In genomic region chr17:35630530-35631148, GRCh38 we compare ENCODE assay signal across 14 cellular contexts. TPM values are rescaled to one million over a fixed set of nuclear protein-coding genes. Genes with fewer than 3 reads are reported as not detected.
DNase-seq lines count a peak whose midpoint lies in the region; TF ChIP-seq lines count a peak whose summit lies in the region.
"Had no signal": no experiment of that assay in that cellular context is flagged by ENCODE, and none has a peak within 500 bp of the region (broad histone marks: within the 10 kb centered on the region; RNA-seq: fewer than 3 reads in every experiment).

No MANE protein-coding gene starts in this region.

- intact Hi-C loops in mammary epithelial cell (cut with micrococcal nuclease): no loop called here

- H3K9me3 ChIP-seq in mammary epithelial cell (replicated peaks; ENCODE audit: insufficient read depth, low read length): no peaks in the 10 kb centered on the region
- H3K9me3 ChIP-seq in MG63: no peaks in the 10 kb centered on the region
- H3K9me3 ChIP-seq: gastrocnemius medialis, prostate gland, thoracic aorta had no signal

- no peak overlapping the region for H3K9ac ChIP-seq in mammary epithelial cell (ENCODE audit: insufficient read depth, low read length)

- CTCF ChIA-PET in mammary epithelial cell (lab: Charles Lee; ENCODE audit: low non-redundant PET): no interaction called here

- H2AFZ ChIP-seq in mammary epithelial cell (ENCODE audit: low read depth, low read length): no peak overlapping the region

- H3K36me3 ChIP-seq in mammary epithelial cell (ENCODE audit: insufficient read depth, low read length) (peaks cover 30% of the 10 kb centered on the region), MG63 (peaks cover 53% of the 10 kb centered on the region)
- H3K36me3 ChIP-seq: prostate gland had no signal

- in situ Hi-C loops in mammary epithelial cell (cut with MboI; ENCODE audit: low sequenced_read_pairs in 2 of 2): loop anchor here in 1 of 2 donors (25.0 kb wide), 1 partner anchor 207 kb away; no protein-coding TSS in a partner anchor

- peaks cover 9% of the 10 kb centered on the region for H3K79me2 ChIP-seq in mammary epithelial cell (ENCODE audit: insufficient read depth, low read length)

- no peak overlapping the region for H3K27ac ChIP-seq in mammary epithelial cell (ENCODE audit: insufficient read depth, low read depth, low read length)
- H3K27ac ChIP-seq: gastrocnemius medialis, prostate gland, thoracic aorta had no signal

- H3K4me1 ChIP-seq in mammary epithelial cell (ENCODE audit: insufficient read depth, low read length): peaks cover 8% of the 10 kb centered on the region
- H3K4me1 ChIP-seq: gastrocnemius medialis, prostate gland had no signal

- dilution Hi-C loops in mammary epithelial cell (cut with HindIII; ENCODE audit: low sequenced_read_pairs): no loop called here

- 19% methylated on average over 1 of the region's 1 CpG for WGBS in mammary epithelial cell (ENCODE audit: low coverage, missing lambda C conversion rate)

- no peak overlapping the region for H3K4me2 ChIP-seq in mammary epithelial cell (ENCODE audit: insufficient read depth, low read depth, low read length)

- TF ChIP-seq CTCF in AG10803 (conservative IDR thresholded peaks at IDR 0.05; ENCODE audit: low read length) (no peak), mammary epithelial cell (conservative IDR thresholded peaks at IDR 0.05 in 1 of 2, IDR thresholded peaks at IDR 0.05 in 1 of 2; ENCODE audit: extremely low read depth in 1 of 2, insufficient read depth in 1 of 2, low read depth in 1 of 2, low read length in 2 of 2) (no peak)

- BruUV-seq in mammary epithelial cell (replicated peaks; lab: Mats Ljungman, UMichigan): no TSS peak

- H4K20me1 ChIP-seq in mammary epithelial cell (ENCODE audit: insufficient read depth, low read length): no peaks in the 10 kb centered on the region

- peak; percentile 17 for DNase-seq in AG10803 (ENCODE audit: low read depth)
- peak; percentile 40 for DNase-seq in HS-5 (ENCODE audit: low read depth)
- DNase-seq in mammary epithelial cell: peak; percentile 70
- peak; percentile 45 for DNase-seq in kidney glomerular epithelial cell (lab: John Stamatoyannopoulos, UW)
- no peak for DNase-seq in MG63
- no peak for DNase-seq in COR-L47 (lab: John Stamatoyannopoulos, UW)
- no peak for DNase-seq in activated effector memory CD4-positive, alpha-beta T cell treated with Interleukin-2 at 50 U/mL for 16 hours
- DNase-seq in NCI-H146 treated with DMSO at 0.1 percent for 48 hours (lab: John Stamatoyannopoulos, UW; ENCODE audit: unreplicated experiment): no peak
- DNase-seq: gastrocnemius medialis, NCI-H526 treated with DMSO at 0.1 percent for 48 hours had no signal

- no peak overlapping the region for H3K4me3 ChIP-seq in AG10803 (ENCODE audit: low read length)
- no peak overlapping the region for H3K4me3 ChIP-seq in mammary epithelial cell (replicated peaks in 1 of 3; ENCODE audit: insufficient read depth in 1 of 3, low read depth in 2 of 3, low read length in 3 of 3)
- H3K4me3 ChIP-seq in MG63: no peak overlapping the region
- H3K4me3 ChIP-seq: gastrocnemius medialis, GM12878, lung, prostate gland, thoracic aorta had no signal

- H3K27me3 ChIP-seq in mammary epithelial cell (ENCODE audit: insufficient read depth, low read length) (no peaks in the 10 kb centered on the region), MG63 (no peaks in the 10 kb centered on the region)
- H3K27me3 ChIP-seq: gastrocnemius medialis had no signal

RNA-seq across cellular contexts. Expression of gene AP2B1, which starts 43.5 kb away (rescaled TPM):
- total RNA-seq in mammary epithelial cell: 100 to 1,000 TPM; 168 to 227 TPM
- 166 TPM for polyA plus RNA-seq in mammary epithelial cell
- 295 TPM for polyA minus RNA-seq in mammary epithelial cell
- total RNA-seq in MG63 (2014; rRNA removed; shearing (Covaris generic); ENCODE audit: low replicate concordance): 52.9 and 65.0 TPM in 2 replicates

RNA-seq across cellular contexts. Expression of gene PEX12, which starts 52.3 kb away (rescaled TPM):
- 1 to 10 TPM; 5.7 to 8.7 TPM for total RNA-seq in mammary epithelial cell
- polyA plus RNA-seq in mammary epithelial cell: 8.0 TPM
- 18.7 TPM for polyA minus RNA-seq in mammary epithelial cell
- total RNA-seq in MG63 (2014; rRNA removed; shearing (Covaris generic); ENCODE audit: low replicate concordance): 3.9 and 6.1 TPM in 2 replicates

Comparison
In these comparisons a context has a peak if more than half of its experiments do, and no peak if none do; other contexts are left out.
1. DNase-seq: peak in AG10803 (single experiment), HS-5 (single experiment), mammary epithelial cell (single experiment) and kidney glomerular epithelial cell (single experiment); none in MG63 (single experiment), COR-L47 (single experiment), activated effector memory CD4-positive, alpha-beta T cell treated with Interleukin-2 at 50 U/mL for 16 hours (single experiment) and NCI-H146 treated with DMSO at 0.1 percent for 48 hours (single experiment).